In the genomic region with DNA sequence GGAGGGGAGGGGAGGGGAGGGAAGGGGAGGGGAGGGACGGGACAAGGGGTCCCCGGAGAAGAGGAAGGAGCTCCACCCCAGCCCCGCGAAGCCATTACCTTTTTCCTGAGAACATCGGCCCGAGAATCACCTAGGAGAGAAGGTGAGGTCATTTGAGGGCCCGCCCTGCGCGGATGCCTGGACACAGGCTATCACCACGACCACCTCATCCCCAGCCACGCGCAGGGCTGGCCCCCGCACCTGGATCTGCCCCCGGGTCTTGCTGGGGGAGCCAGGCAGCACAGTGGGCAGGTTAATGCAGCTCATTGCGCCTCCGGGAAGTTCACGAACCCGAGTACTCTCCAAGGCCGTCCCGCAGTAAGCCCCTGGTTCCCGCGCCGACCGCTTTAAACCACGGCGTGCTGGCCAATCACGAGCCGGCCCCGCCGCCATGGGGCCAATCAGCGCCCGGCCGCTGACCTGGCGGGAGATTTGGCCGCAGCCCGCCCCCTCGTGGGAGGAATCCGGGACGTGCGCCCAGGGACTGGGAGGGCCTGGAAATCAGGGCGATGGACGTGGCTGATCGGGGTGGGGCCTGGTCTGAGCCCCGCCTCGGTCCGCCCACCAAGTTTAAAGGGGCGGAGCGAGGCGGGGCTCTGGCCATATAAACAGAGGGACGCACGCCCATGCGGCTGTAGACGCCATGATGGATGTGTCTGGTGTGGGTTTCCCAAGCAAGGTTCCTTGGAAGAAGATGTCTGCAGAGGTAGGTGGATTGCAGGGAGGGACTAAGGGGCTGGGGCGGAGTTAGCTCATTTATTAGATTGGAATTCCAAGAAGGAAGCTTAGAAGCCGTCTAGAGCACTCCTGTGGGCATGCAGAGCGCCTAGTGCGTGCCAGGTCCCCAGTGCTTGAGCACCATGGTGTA, we compare ENCODE assay signal across 8 cellular contexts. TPM values are rescaled to one million over a fixed set of nuclear protein-coding genes. Genes with fewer than 3 reads are reported as not detected.
A peak's percentile ranks its signal among the peaks of the same experiment; 100 is the strongest.
DNase-seq lines count a peak whose midpoint lies in the region; ATAC-seq, FAIRE-seq and TF ChIP-seq lines count a peak whose summit lies in the region.

A gene with protein sequence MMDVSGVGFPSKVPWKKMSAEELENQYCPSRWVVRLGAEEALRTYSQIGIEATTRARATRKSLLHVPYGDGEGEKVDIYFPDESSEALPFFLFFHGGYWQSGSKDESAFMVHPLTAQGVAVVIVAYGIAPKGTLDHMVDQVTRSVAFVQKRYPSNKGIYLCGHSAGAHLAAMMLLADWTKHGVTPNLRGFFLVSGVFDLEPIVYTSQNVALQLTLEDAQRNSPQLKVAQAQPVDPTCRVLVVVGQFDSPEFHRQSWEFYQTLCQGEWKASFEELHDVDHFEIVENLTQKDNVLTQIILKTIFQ (plus strand): TSS at position 674 of the 907 bp plus-strand sequence. CDS start 9 bp downstream, at position 683.
A gene with protein sequence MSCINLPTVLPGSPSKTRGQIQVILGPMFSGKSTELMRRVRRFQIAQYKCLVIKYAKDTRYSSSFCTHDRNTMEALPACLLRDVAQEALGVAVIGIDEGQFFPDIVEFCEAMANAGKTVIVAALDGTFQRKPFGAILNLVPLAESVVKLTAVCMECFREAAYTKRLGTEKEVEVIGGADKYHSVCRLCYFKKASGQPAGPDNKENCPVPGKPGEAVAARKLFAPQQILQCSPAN (minus strand): TSS at position 364 of the 907 bp plus-strand sequence. CDS start 58 bp downstream, at position 306.

- peak; percentile 29 to 31; a peak in 1 of 4 replicates for TF ChIP-seq EP300 in HepG2 (IDR thresholded peaks at IDR 0.05; ENCODE audit: low read depth in 2 of 2, low read length in 2 of 2)
- TF ChIP-seq EP300 in HepG2 (CRISPR knock-in tag; IDR thresholded peaks at IDR 0.05; ENCODE audit: borderline replicate concordance), result 0 out of 2 replicates have a peak, but pooled peaks have one; percentile 20

- WGBS in HepG2 (ENCODE audit: low lambda C conversion rate), result under 1% methylated on average over 53 of the region's 57 CpGs

- H3K9ac ChIP-seq in HepG2 (ENCODE audit: insufficient read depth, low read depth, low read length), result peak within 1 kb of the TSS; percentile 89

- in situ Hi-C loops in HepG2 (cut with HindIII; ENCODE audit: extremely low pct_ligation_motif_present, low pct_unique_long_range_greater_than_20kb), result loop anchor here (5.0 kb wide), 1 partner anchor 75 kb away; no protein-coding TSS in a partner anchor

- H3K36me3 Mint-ChIP-seq in activated CD4-positive, alpha-beta T cell treated with anti-CD3 and anti-CD28 coated beads, Interleukin-2, amount 10 ng/mL, durations not matched to agents 7 days and 5 days (ENCODE audit: low read depth), result peaks cover 28% of the 10 kb centered on the region

- no peak within 1 kb of the TSS for H2AFZ ChIP-seq in HepG2 (ENCODE audit: low read length)

- H3K4me3 ChIP-seq in HepG2 (replicated peaks in 1 of 3; ENCODE audit: insufficient read depth in 1 of 3, low read depth in 2 of 3, low read length in 3 of 3), result peak within 1 kb of the TSS; percentile 83 to 94 (median 84)

- intact Hi-C loops in HepG2 (cut with micrococcal nuclease; ENCODE audit: unreplicated experiment), result loop anchor here (1.0 to 5.0 kb wide), 3 partner anchors 18 to 75 kb away; a partner anchor contains a TSS

- CTCF ChIA-PET in activated CD4-positive, alpha-beta T cell treated with anti-CD3 and anti-CD28 coated beads, Interleukin-2, amount 10 ng/mL, durations not matched to agents 7 days and 5 days (lab: Charles Lee), result interaction anchor here (0.6 to 1.8 kb wide), 8 partner anchors 10 to 1204 kb away, joined by 3 to 17 read pairs (median 3); no protein-coding TSS in a partner anchor
- CTCF ChIA-PET in HepG2 (lab: Yijun Ruan, JAX; ENCODE audit: low intra/inter-chr PET ratio, low total read pairs), result interaction anchor here (0.7 to 1.0 kb wide), 3 partner anchors 47 to 74 kb away, joined by 3 read pairs; no protein-coding TSS in a partner anchor

- BruUV-seq in HepG2 (replicated peaks; lab: Mats Ljungman, UMichigan), result no TSS peak

- POLR2A ChIA-PET in activated CD4-positive, alpha-beta T cell treated with anti-CD3 and anti-CD28 coated beads, Interleukin-2, amount 10 ng/mL, durations not matched to agents 7 days and 5 days (lab: Charles Lee), result interaction anchor here (1.8 kb wide), 1 partner anchor 47 kb away, joined by 6 read pairs; no protein-coding TSS in a partner anchor
- POLR2A ChIA-PET in HepG2 (lab: Yijun Ruan, JAX), result interaction anchor here (0.7 to 3.5 kb wide), 25 partner anchors 7 to 234 kb away, joined by 3 to 28 read pairs (median 5); a partner anchor contains a TSS

- H3K4me1 Mint-ChIP-seq in activated CD4-positive, alpha-beta T cell treated with anti-CD3 and anti-CD28 coated beads, Interleukin-2, amount 10 ng/mL, durations not matched to agents 7 days and 5 days, result peaks cover 45% of the 10 kb centered on the region

- H3K9me3 ChIP-seq in HepG2 (ENCODE audit: low read length), result no peaks in the 10 kb centered on the region

- peaks cover 67% of the 10 kb centered on the region for H3K79me2 ChIP-seq in HepG2 (ENCODE audit: insufficient read depth, low read length)

- peaks cover 70% of the 10 kb centered on the region for H3K4me1 ChIP-seq in HepG2 (ENCODE audit: insufficient read depth, low read length)

- peaks cover 8 to 52% of the 10 kb centered on the region in 2 experiments; a peak in 4 of 5 replicates for H3K36me3 ChIP-seq in HepG2 (replicated peaks in 1 of 2; ENCODE audit: control insufficient read depth in 1 of 2, insufficient read depth in 2 of 2, low read length in 2 of 2)

- peak within 1 kb of the TSS; percentile 78 for H3K4me3 Mint-ChIP-seq in activated CD4-positive, alpha-beta T cell treated with anti-CD3 and anti-CD28 coated beads, Interleukin-2, amount 10 ng/mL, durations not matched to agents 7 days and 5 days

- peak; percentile 77 for TF ChIP-seq RAD21 in HepG2 (CRISPR knock-in tag; IDR thresholded peaks at IDR 0.05)

- peak; percentile 87 for FAIRE-seq in HepG2 (lab: Jason Lieb, UNC)

- peak within 1 kb of the TSS; percentile 88 for H3K27ac Mint-ChIP-seq in activated CD4-positive, alpha-beta T cell treated with anti-CD3 and anti-CD28 coated beads, Interleukin-2, amount 10 ng/mL, durations not matched to agents 7 days and 5 days

- H3K27me3 Mint-ChIP-seq in activated CD4-positive, alpha-beta T cell treated with anti-CD3 and anti-CD28 coated beads, Interleukin-2, amount 10 ng/mL, durations not matched to agents 7 days and 5 days, result no peaks in the 10 kb centered on the region

- no peaks in the 10 kb centered on the region; a peak in 1 of 5 replicates for H3K27me3 ChIP-seq in HepG2 (ENCODE audit: control insufficient read depth in 1 of 2, insufficient read depth in 2 of 2, low read length in 2 of 2)

- H3K4me2 ChIP-seq in HepG2 (ENCODE audit: low read depth, low read length), result peak within 1 kb of the TSS; percentile 99

- TF ChIP-seq CTCF in HepG2 (CRISPR knock-in tag; IDR thresholded peaks at IDR 0.05), result peak; percentile 98

- H3K27ac ChIP-seq in HepG2 (ENCODE audit: extremely low read length, insufficient read depth, low read length), result peak within 1 kb of the TSS; percentile 85

- DNase-seq in C1 segment of cervical spinal cord (lab: John Stamatoyannopoulos, UW) (peak; percentile 53 to 98 (median 90)), GM19240 (ENCODE audit: insufficient read length, low spot score) (peak; percentile 98), NCI-H526 (lab: John Stamatoyannopoulos, UW) (peak; percentile 88 to 99), dedifferentiated amniotic fluid mesenchymal stem cell (ENCODE audit: extremely low spot score) (peak; percentile 95), HepG2 (ENCODE audit: low spot score) (peak; percentile 96)
- DNase-seq in activated CD4-positive, alpha-beta T cell treated with anti-CD3 and anti-CD28 coated beads, Interleukin-2, amount 10 ng/mL, durations not matched to agents 7 days and 5 days, result peak; percentile 92
- peak; percentile 75 for DNase-seq in stimulated activated CD4-positive, alpha-beta T cell treated with anti-CD3 and anti-CD28 coated beads, Interleukin-4, amount 100 ng/mL, for 1 hour

- ATAC-seq in HG03460 (IDR thresholded peaks at IDR 0.05; ENCODE audit: unreplicated experiment) (peak; percentile 91), HepG2 (peak; percentile 86)

- H4K20me1 ChIP-seq in HepG2 (ENCODE audit: insufficient read depth, low read length), result peaks cover 40% of the 10 kb centered on the region

- peak; percentile 99 for TF ChIP-seq POLR2A in HepG2 (IDR thresholded peaks at IDR 0.05; ENCODE audit: insufficient read depth in 1 of 2, low read depth in 2 of 2, low read length in 2 of 2)

- no peaks in the 10 kb centered on the region for H3K9me3 Mint-ChIP-seq in activated CD4-positive, alpha-beta T cell treated with anti-CD3 and anti-CD28 coated beads, Interleukin-2, amount 10 ng/mL, durations not matched to agents 7 days and 5 days

RNA-seq across cellular contexts. Expression of the first gene that starts in this region (rescaled TPM):
- total RNA-seq in activated CD4-positive, alpha-beta T cell treated with anti-CD3 and anti-CD28 coated beads, Interleukin-2, amount 10 ng/mL, durations not matched to agents 7 days and 5 days, result 10 to 100 TPM; 16.8 to 17.0 TPM
- 270 and 327 TPM in 2 replicates for total RNA-seq in HepG2 (2016; rRNA removed; fragmentation: Illumina TruSeq; extraction: Trizol)
- 87.2 and 91.8 TPM in 2 replicates for total RNA-seq in HepG2 (2016; cell fraction: cytosol; rRNA removed; fragmentation: Illumina TruSeq; extraction: Trizol; ENCODE audit: low read depth)
- 272 and 349 TPM in 2 replicates for total RNA-seq in HepG2 (2016; cell fraction: insoluble cytoplasmic fraction; rRNA removed; fragmentation: Illumina TruSeq; extraction: Trizol)
- total RNA-seq in HepG2 (2016; cell fraction: membrane; rRNA removed; fragmentation: Illumina TruSeq; extraction: Trizol), result 147 and 156 TPM in 2 replicates
- total RNA-seq in HepG2 (2016; cell fraction: nucleus; rRNA removed; fragmentation: Illumina TruSeq; extraction: Trizol), result 146 and 156 TPM in 2 replicates
- 249 and 317 TPM in 2 replicates for polyA plus RNA-seq in HepG2 (2011; rRNA removed)
- 229 and 274 TPM in 2 replicates for polyA plus RNA-seq in HepG2 (2011; cell fraction: cytosol; rRNA removed)
- polyA plus RNA-seq in HepG2 (2011; cell fraction: nucleus; rRNA removed), result 417 and 490 TPM in 2 replicates
- polyA plus RNA-seq in HepG2 (2012), result 302 and 303 TPM in 2 replicates
- 66.5 and 75.3 TPM in 2 replicates for polyA plus RNA-seq in HepG2 (2016; cell fraction: cytosol; fragmentation: Illumina TruSeq; extraction: Trizol; ENCODE audit: low read depth)
- 406 and 430 TPM in 2 replicates for polyA plus RNA-seq in HepG2 (2016; cell fraction: insoluble cytoplasmic fraction; fragmentation: Illumina TruSeq; extraction: Trizol; ENCODE audit: low read depth)
- 103 and 126 TPM in 2 replicates for polyA plus RNA-seq in HepG2 (2016; cell fraction: membrane; fragmentation: Illumina TruSeq; extraction: Trizol; ENCODE audit: low read depth)
- polyA plus RNA-seq in HepG2 (2016; cell fraction: nucleus; fragmentation: Illumina TruSeq; extraction: Trizol; ENCODE audit: insufficient read depth, low read depth), result 409 and 442 TPM in 2 replicates
- polyA minus RNA-seq in HepG2 (2011; rRNA and poly(A)+ RNA removed; ENCODE audit: low replicate concordance), result 60.4 and 341 TPM in 2 replicates
- polyA minus RNA-seq in HepG2 (2011; cell fraction: cytosol; rRNA and poly(A)+ RNA removed), result 127 and 156 TPM in 2 replicates
- 114 and 156 TPM in 2 replicates for polyA minus RNA-seq in HepG2 (2011; cell fraction: nucleus; rRNA and poly(A)+ RNA removed)

RNA-seq across cellular contexts. Expression of the second gene that starts in this region (rescaled TPM):
- 100 to 1,000 TPM; 121 to 136 TPM for total RNA-seq in activated CD4-positive, alpha-beta T cell treated with anti-CD3 and anti-CD28 coated beads, Interleukin-2, amount 10 ng/mL, durations not matched to agents 7 days and 5 days
- 96.0 and 114 TPM in 2 replicates for total RNA-seq in HepG2 (2016; rRNA removed; fragmentation: Illumina TruSeq; extraction: Trizol)
- 20.1 and 22.9 TPM in 2 replicates for total RNA-seq in HepG2 (2016; cell fraction: cytosol; rRNA removed; fragmentation: Illumina TruSeq; extraction: Trizol; ENCODE audit: low read depth)
- 95.6 and 109 TPM in 2 replicates for total RNA-seq in HepG2 (2016; cell fraction: insoluble cytoplasmic fraction; rRNA removed; fragmentation: Illumina TruSeq; extraction: Trizol)
- 30.2 and 33.7 TPM in 2 replicates for total RNA-seq in HepG2 (2016; cell fraction: membrane; rRNA removed; fragmentation: Illumina TruSeq; extraction: Trizol)
- 38.0 and 39.0 TPM in 2 replicates for total RNA-seq in HepG2 (2016; cell fraction: nucleus; rRNA removed; fragmentation: Illumina TruSeq; extraction: Trizol)
- 33.2 and 45.0 TPM in 2 replicates for polyA plus RNA-seq in HepG2 (2011; rRNA removed)
- 36.3 and 78.7 TPM in 2 replicates for polyA plus RNA-seq in HepG2 (2011; cell fraction: cytosol; rRNA removed)
- polyA plus RNA-seq in HepG2 (2011; cell fraction: nucleus; rRNA removed), result 27.9 and 41.4 TPM in 2 replicates
- 15.9 and 24.5 TPM in 2 replicates for polyA plus RNA-seq in HepG2 (2012)
- 18.4 and 18.5 TPM in 2 replicates for polyA plus RNA-seq in HepG2 (2016; cell fraction: cytosol; fragmentation: Illumina TruSeq; extraction: Trizol; ENCODE audit: low read depth)
- 130 and 138 TPM in 2 replicates for polyA plus RNA-seq in HepG2 (2016; cell fraction: insoluble cytoplasmic fraction; fragmentation: Illumina TruSeq; extraction: Trizol; ENCODE audit: low read depth)
- polyA plus RNA-seq in HepG2 (2016; cell fraction: membrane; fragmentation: Illumina TruSeq; extraction: Trizol; ENCODE audit: low read depth), result 21.2 and 23.8 TPM in 2 replicates
- 61.0 and 63.4 TPM in 2 replicates for polyA plus RNA-seq in HepG2 (2016; cell fraction: nucleus; fragmentation: Illumina TruSeq; extraction: Trizol; ENCODE audit: insufficient read depth, low read depth)
- 74.6 and 146 TPM in 2 replicates for polyA minus RNA-seq in HepG2 (2011; rRNA and poly(A)+ RNA removed; ENCODE audit: low replicate concordance)
- 21.4 and 38.3 TPM in 2 replicates for polyA minus RNA-seq in HepG2 (2011; cell fraction: cytosol; rRNA and poly(A)+ RNA removed)
- 10.7 and 15.2 TPM in 2 replicates for polyA minus RNA-seq in HepG2 (2011; cell fraction: nucleus; rRNA and poly(A)+ RNA removed)

Comparison
In these comparisons a context has a peak if more than half of its experiments do, and no peak if none do; other contexts are left out.
1. Peak in every context shown above with its lines: DNase-seq, ATAC-seq, H3K4me3 ChIP-seq and H3K27ac ChIP-seq.
2. RNA of the first gene that starts in this region (total RNA-seq): 87.2 to 349 TPM in HepG2; 16.8 to 17.0 TPM in activated CD4-positive, alpha-beta T cell treated with anti-CD3 and anti-CD28 coated beads, Interleukin-2, amount 10 ng/mL, durations not matched to agents 7 days and 5 days; every median in the first group is over 4 times any median in the second.